ENCODE assay signal across 30 cellular contexts in the genomic region with DNA sequence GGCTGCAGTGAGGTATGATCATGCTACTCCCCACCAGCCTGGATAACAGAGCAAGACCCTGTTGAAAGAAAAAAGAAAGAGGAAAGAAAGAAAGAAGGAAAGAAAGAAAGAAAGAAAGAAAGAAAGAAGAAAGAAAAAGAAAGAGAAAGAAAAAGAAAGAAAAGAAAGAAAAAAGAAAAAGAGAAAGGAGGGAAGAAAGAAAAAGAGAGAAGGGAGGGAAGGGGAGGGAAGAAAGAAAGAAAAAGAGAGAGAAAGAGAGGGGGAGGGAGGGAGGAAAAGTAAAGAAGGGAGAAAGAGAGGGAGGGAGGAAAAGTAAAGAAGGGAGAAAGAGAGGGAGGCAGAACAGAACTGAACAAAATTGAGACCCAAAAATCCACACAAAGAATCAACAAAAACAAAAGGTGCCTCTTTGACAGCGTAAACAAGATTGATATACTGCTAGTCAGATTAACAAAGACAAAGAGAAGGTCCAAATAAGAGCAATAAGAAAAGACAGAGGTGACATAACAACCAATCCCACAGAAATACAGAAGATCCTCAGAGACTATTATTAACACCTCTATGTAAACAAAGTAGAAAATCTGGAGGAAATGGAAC.
"Had no signal": no experiment of that assay in that cellular context is flagged by ENCODE, and none has a peak within 500 bp of the region (broad histone marks: within the 10 kb centered on the region; RNA-seq: fewer than 3 reads in every experiment).

No MANE protein-coding gene starts in this region.

- H3K4me1 ChIP-seq: pancreas, prostate gland had no signal

- H3K36me3 ChIP-seq: adrenal gland, ascending aorta, cardiac muscle cell, esophagus squamous epithelium, heart right ventricle, pancreas, prostate gland, transverse colon had no signal

- H3K4me1 Mint-ChIP-seq: brain, neural crest cell had no signal

- DNase-seq: activated CD4-positive, alpha-beta memory T cell treated with anti-CD3 and anti-CD28 coated beads, Interleukin-2, amount 10 ng/mL, durations not matched to agents 7 days and 5 days; activated CD4-positive, alpha-beta T cell treated with anti-CD3 and anti-CD28 coated beads, Interleukin-2, amount 10 ng/mL, durations not matched to agents 7 days and 5 days; activated CD4-positive, CD25-positive, alpha-beta regulatory T cell treated with anti-CD3 and anti-CD28 coated beads, Interleukin-2, amount 50 U/mL, for 72 hours; activated CD8-positive, alpha-beta memory T cell treated with anti-CD3 and anti-CD28 coated beads, Interleukin-2, amount 50 U/mL, for 48 hours; activated gamma-delta T cell treated with Interleukin-2 at 50 U/mL for 16 hours; activated T-cell treated with anti-CD3 and anti-CD28 coated beads, Interleukin-2, amount 50 U/mL, for 24 hours; adrenal gland; cortex of kidney; esophagus squamous epithelium; foreskin melanocyte; heart right ventricle; midbrain; naive thymus-derived CD8-positive, alpha-beta T cell; nucleus accumbens; pancreas; retina; stimulated activated CD4-positive, alpha-beta T cell treated with anti-CD3 and anti-CD28 coated beads, Interleukin-4, amount 100 ng/mL, for 24 hours; stimulated activated naive CD4-positive, alpha-beta T cell; testis; transverse colon had no signal

- H3K27ac Mint-ChIP-seq: activated CD4-positive, alpha-beta memory T cell treated with anti-CD3 and anti-CD28 coated beads, Interleukin-2, amount 10 ng/mL, durations not matched to agents 7 days and 5 days; activated CD4-positive, alpha-beta T cell treated with anti-CD3 and anti-CD28 coated beads, Interleukin-2, amount 10 ng/mL, durations not matched to agents 7 days and 5 days; activated naive CD4-positive, alpha-beta T cell treated with anti-CD3 and anti-CD28 coated beads, Interleukin-2, amount 50 U/mL, for 24 hours; activated T-cell treated with anti-CD3 and anti-CD28 coated beads, Interleukin-2, amount 50 U/mL, for 24 hours; brain; memory B cell had no signal

- ATAC-seq: heart right ventricle; naive thymus-derived CD8-positive, alpha-beta T cell; pancreas; sciatic nerve had no signal

- H3K36me3 Mint-ChIP-seq: brain had no signal

- H3K27me3 ChIP-seq: adrenal gland, ascending aorta, esophagus squamous epithelium, heart right ventricle, pancreas, testis, transverse colon had no signal

- H3K9me3 ChIP-seq: adrenal gland, ascending aorta, esophagus squamous epithelium, pancreas, prostate gland, testis, transverse colon had no signal

- H3K27me3 Mint-ChIP-seq: activated CD4-positive, alpha-beta memory T cell treated with anti-CD3 and anti-CD28 coated beads, Interleukin-2, amount 10 ng/mL, durations not matched to agents 7 days and 5 days; activated CD4-positive, alpha-beta T cell treated with anti-CD3 and anti-CD28 coated beads, Interleukin-2, amount 10 ng/mL, durations not matched to agents 7 days and 5 days; activated naive CD4-positive, alpha-beta T cell treated with anti-CD3 and anti-CD28 coated beads, Interleukin-2, amount 50 U/mL, for 24 hours; activated T-cell treated with anti-CD3 and anti-CD28 coated beads, Interleukin-2, amount 50 U/mL, for 24 hours; memory B cell; naive thymus-derived CD8-positive, alpha-beta T cell had no signal

- H3K4me3 Mint-ChIP-seq: activated CD4-positive, alpha-beta memory T cell treated with anti-CD3 and anti-CD28 coated beads, Interleukin-2, amount 10 ng/mL, durations not matched to agents 7 days and 5 days; activated CD4-positive, alpha-beta T cell treated with anti-CD3 and anti-CD28 coated beads, Interleukin-2, amount 10 ng/mL, durations not matched to agents 7 days and 5 days; activated naive CD4-positive, alpha-beta T cell treated with anti-CD3 and anti-CD28 coated beads, Interleukin-2, amount 50 U/mL, for 24 hours; activated T-cell treated with anti-CD3 and anti-CD28 coated beads, Interleukin-2, amount 50 U/mL, for 24 hours; brain; memory B cell; neural crest cell had no signal

- H3K4me3 ChIP-seq: adrenal gland, ascending aorta, cardiac muscle cell, esophagus squamous epithelium, heart right ventricle, pancreas, prostate gland, skin epidermis, testis, transverse colon had no signal

- H3K27ac ChIP-seq: adrenal gland, ascending aorta, cardiac muscle cell, epithelial cell of prostate, esophagus squamous epithelium, heart right ventricle, pancreas, prostate gland, skin epidermis, testis, transverse colon had no signal
